Comparison of ENCODE assay signal across 8 cellular contexts in the genomic region with DNA sequence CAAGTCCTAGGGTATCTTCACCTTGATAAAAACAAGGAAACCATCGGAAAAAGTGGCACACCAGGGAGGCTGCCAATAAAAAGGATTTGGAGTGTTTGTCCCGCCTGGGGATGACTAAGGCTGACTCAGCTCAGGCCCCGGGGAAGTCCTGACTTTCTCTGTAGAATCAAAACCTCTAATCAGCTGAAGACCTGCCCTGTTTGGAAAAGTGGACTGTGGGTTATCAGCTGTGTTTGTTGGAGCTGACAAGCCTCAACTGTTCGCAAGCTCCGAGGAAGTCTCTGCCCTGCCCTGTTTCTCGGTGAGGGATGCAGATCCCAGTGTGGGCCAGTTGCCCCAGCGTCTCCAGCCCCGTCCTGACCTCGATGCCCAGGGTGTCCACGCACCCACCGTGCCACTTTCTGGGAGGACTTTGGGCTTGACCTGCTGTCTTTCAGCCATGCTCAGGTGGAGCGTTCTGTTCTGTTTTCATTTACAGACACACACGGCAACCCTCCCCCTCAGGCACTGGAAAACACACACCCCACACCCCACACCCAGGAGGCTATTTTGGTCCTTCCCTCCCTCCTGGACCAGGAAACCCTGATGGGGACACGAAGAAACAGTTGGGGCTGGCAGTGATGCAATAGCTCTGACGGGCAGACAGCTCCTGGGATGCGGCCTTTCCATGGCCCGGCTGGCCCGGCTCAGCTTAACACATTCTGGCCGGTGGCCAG. TPM values are rescaled to one million over a fixed set of nuclear protein-coding genes. Genes with fewer than 3 reads are reported as not detected.
A peak's percentile ranks its signal among the peaks of the same experiment; 100 is the strongest.
DNase-seq lines count a peak whose midpoint lies in the region; ATAC-seq and TF ChIP-seq lines count a peak whose summit lies in the region.

No MANE protein-coding gene starts in this region.

- in situ Hi-C loops in HAP-1 (cut with MboI; ENCODE audit: low sequenced_read_pairs): no loop called here

- TF ChIP-seq CTCF in GM20000 (IDR thresholded peaks at IDR 0.05; ENCODE audit: extremely low read depth, missing control alignments) (no peak), OCI-LY1 (IDR thresholded peaks at IDR 0.05; ENCODE audit: low read length) (no peak), omental fat pad (IDR thresholded peaks at IDR 0.05) (no peak)

- H3K9me3 ChIP-seq in OCI-LY1 (ENCODE audit: low read length): no peaks in the 10 kb centered on the region
- no peaks in the 10 kb centered on the region for H3K9me3 ChIP-seq in HAP-1

- H3K4me2 ChIP-seq in OCI-LY1 (ENCODE audit: low read length): no peak overlapping the region

- no peak overlapping the region for H3K9ac ChIP-seq in OCI-LY1 (ENCODE audit: low read length)

- peaks cover 71% of the 10 kb centered on the region for H3K36me3 ChIP-seq in OCI-LY1 (ENCODE audit: insufficient read depth, low read length)
- H3K36me3 ChIP-seq in HAP-1 (replicated peaks): peaks cover 31% of the 10 kb centered on the region

- H4K20me1 ChIP-seq in OCI-LY1 (ENCODE audit: insufficient read depth, low read length): no peaks in the 10 kb centered on the region

- DNase-seq in GM20000 (ENCODE audit: low spot score): peak; percentile 62
- no peak for DNase-seq in epithelial cell of prostate (ENCODE audit: low read depth, low spot score)
- peak; percentile 58 for DNase-seq in omental fat pad (ENCODE audit: low spot score)
- DNase-seq in NCI-H1105 (lab: John Stamatoyannopoulos, UW): no peak
- no peak for DNase-seq in HAP-1 (ENCODE audit: low spot score in 2 of 2)
- DNase-seq in NCI-H187 (lab: John Stamatoyannopoulos, UW): no peak

- H3F3A ChIP-seq in OCI-LY1 (ENCODE audit: insufficient read depth, low read length): no peaks in the 10 kb centered on the region

- H3K4me1 ChIP-seq in OCI-LY1 (ENCODE audit: insufficient read depth, low read length, severe bottlenecking) (peaks cover 32% of the 10 kb centered on the region), HAP-1 (no peaks in the 10 kb centered on the region; the same call in 1 of the 2 replicates)

- no peak overlapping the region for H2AFZ ChIP-seq in OCI-LY1 (ENCODE audit: low read length)

- H3K4me3 ChIP-seq in OCI-LY1 (ENCODE audit: low read depth, low read length, poor library complexity, severe bottlenecking) (no peak overlapping the region), HAP-1 (no peak overlapping the region)

- H3K27me3 ChIP-seq in OCI-LY1 (ENCODE audit: insufficient read depth, low read length): no peaks in the 10 kb centered on the region
- no peaks in the 10 kb centered on the region for H3K27me3 ChIP-seq in HAP-1 (ENCODE audit: low read depth)

- H3K27ac ChIP-seq in OCI-LY1 (ENCODE audit: low read depth, low read length, poor library complexity, severe bottlenecking) (peak overlapping the region; percentile 71), epithelial cell of prostate (peak overlapping the region; percentile 24)

- peak; percentile 75 for ATAC-seq in omental fat pad (ENCODE audit: low FRiP score)
- no peak for ATAC-seq in GM21723 (IDR thresholded peaks at IDR 0.05; ENCODE audit: unreplicated experiment)

- H3K79me2 ChIP-seq in OCI-LY1 (ENCODE audit: insufficient read depth, low read length): no peaks in the 10 kb centered on the region

- no peaks in the 10 kb centered on the region for H3K9me2 ChIP-seq in OCI-LY1 (ENCODE audit: low read depth, low read length)

RNA-seq across cellular contexts. Expression of a gene that starts 27.6 kb away (rescaled TPM):
- total RNA-seq in omental fat pad: 10 to 100 TPM; 27.6 to 49.7 (median 33.7) TPM

RNA-seq across cellular contexts. Expression of a gene that starts 38.4 kb away (rescaled TPM):
- 10 to 100 TPM; 21.0 to 39.9 (median 23.1) TPM for total RNA-seq in omental fat pad

RNA-seq across cellular contexts. Expression of a gene that starts 55.3 kb away (rescaled TPM):
- total RNA-seq in omental fat pad: 10 to 100 TPM in 3 of 4 donors, 1 to 10 TPM in 1; 7.2 to 43.0 (median 18.8) TPM

RNA-seq across cellular contexts. Expression of a gene that starts 59.5 kb away (rescaled TPM):
- total RNA-seq in omental fat pad: 10 to 100 TPM; 26.5 to 60.5 (median 35.6) TPM

Comparison
In these comparisons a context has a peak if more than half of its experiments do, and no peak if none do; other contexts are left out.
1. DNase-seq: peak in GM20000 (single experiment) and omental fat pad (single experiment); none in epithelial cell of prostate (single experiment), NCI-H1105 (single experiment), HAP-1 (0 of 2) and NCI-H187 (0 of 2).